1 cellular context compared by ENCODE assay signal in genomic region chr17:929547-929946, GRCh38.
TF ChIP-seq lines count a peak whose summit lies in the region.

No MANE protein-coding gene starts in this region.

TF ChIP-seq in GM23338, 12 proteins besides CTCF, POLR2A, EP300 and RAD21 (continued from another document):
- TF ChIP-seq ZNF462 (CRISPR knock-in tag; IDR thresholded peaks at IDR 0.05) (no peak), CREB1 (CRISPR knock-in tag; IDR thresholded peaks at IDR 0.05; ENCODE audit: low read depth) (no peak), ZNF331 (CRISPR knock-in tag; IDR thresholded peaks at IDR 0.05; ENCODE audit: low read depth) (no peak), REST (IDR thresholded peaks at IDR 0.05; ENCODE audit: unreplicated experiment) (no peak), EZH2phosphoT487 (IDR thresholded peaks at IDR 0.05; ENCODE audit: unreplicated experiment) (no peak), POLR2AphosphoS5 (IDR thresholded peaks at IDR 0.05; ENCODE audit: low read depth) (no peak), EZH2 (IDR thresholded peaks at IDR 0.05; ENCODE audit: low read depth, unreplicated experiment) (no peak), JUNB (IDR thresholded peaks at IDR 0.05; ENCODE audit: unreplicated experiment) (no peak), ETS1 (IDR thresholded peaks at IDR 0.05) (no peak)
